9 cellular contexts compared by ENCODE assay signal in the genomic region with DNA sequence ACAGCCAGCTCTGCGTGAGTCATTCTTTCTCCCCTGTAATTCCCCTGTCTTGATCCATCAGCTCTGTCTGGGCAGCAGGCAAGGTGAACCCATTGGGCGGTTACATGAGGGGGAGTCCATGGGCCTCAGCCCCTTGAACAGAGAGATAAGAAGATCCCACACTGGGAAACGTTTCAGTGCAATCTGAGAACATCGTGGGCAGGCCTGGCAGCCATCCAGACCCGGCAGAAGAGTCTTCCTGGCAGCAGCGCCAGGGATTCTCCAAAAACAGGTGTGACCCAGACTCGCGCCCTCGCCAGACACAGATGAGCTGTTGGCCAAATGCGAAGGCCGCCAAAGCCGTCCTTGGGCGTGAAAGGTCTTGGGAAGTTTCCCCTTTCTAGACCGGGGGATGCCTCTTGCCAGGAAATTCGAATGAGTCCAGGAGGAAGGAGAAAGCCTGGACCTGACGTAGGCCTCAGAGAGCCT. TPM values are rescaled to one million over a fixed set of nuclear protein-coding genes. Genes with fewer than 3 reads are reported as not detected.
DNase-seq lines count a peak whose midpoint lies in the region; ATAC-seq and TF ChIP-seq lines count a peak whose summit lies in the region.
"Had no signal": no experiment of that assay in that cellular context is flagged by ENCODE, and none has a peak within 500 bp of the region (broad histone marks: within the 10 kb centered on the region; RNA-seq: fewer than 3 reads in every experiment).

No MANE protein-coding gene starts in this region.

- H3K9ac ChIP-seq in HCT116 (ENCODE audit: low read length): no peak overlapping the region
- no peak overlapping the region for H3K9ac ChIP-seq in parathyroid adenoma

- no peaks in the 10 kb centered on the region for H3K36me3 Mint-ChIP-seq in activated naive CD8-positive, alpha-beta T cell treated with anti-CD3 and anti-CD28 coated beads, Interleukin-2, amount 50 U/mL, for 24 hours (ENCODE audit: low read depth)

- DNase-seq in HCT116 (ENCODE audit: low read depth, low spot score) (no peak), NCI-H345 treated with DMSO at 0.1 percent for 48 hours (lab: John Stamatoyannopoulos, UW; ENCODE audit: unreplicated experiment) (peak; percentile 72), dorsolateral prefrontal cortex (peak in 7 of 10 donors; percentile 19 to 70 (median 59)), tibial artery (no peak), mucosa of gallbladder (ENCODE audit: low spot score) (no peak), AG20443 (ENCODE audit: low spot score) (no peak)
- DNase-seq in activated naive CD8-positive, alpha-beta T cell treated with anti-CD3 and anti-CD28 coated beads, Interleukin-2, amount 50 U/mL, for 24 hours: no peak

- H3K9me3 Mint-ChIP-seq in activated naive CD8-positive, alpha-beta T cell treated with anti-CD3 and anti-CD28 coated beads, Interleukin-2, amount 50 U/mL, for 24 hours: no peaks in the 10 kb centered on the region

- POLR2A ChIA-PET in HCT116 (lab: Charles Lee): no interaction called here

- H3K27me3 ChIP-seq in HCT116 (ENCODE audit: insufficient read depth, low read length) (no peaks in the 10 kb centered on the region), dorsolateral prefrontal cortex (peaks cover 0 to 6% (median 0%) of the 10 kb centered on the region in 45 donors), parathyroid adenoma (ENCODE audit: control insufficient read depth, insufficient read depth, low read length) (no peaks in the 10 kb centered on the region), tibial artery (peaks cover 0 to 59% of the 10 kb centered on the region in 2 donors)
- H3K27me3 ChIP-seq: upper lobe of left lung had no signal

- no peak overlapping the region for H3K27ac ChIP-seq in HCT116 (ENCODE audit: low read depth, low read length)
- peak overlapping the region in 4 of 59 donors; percentile 3 to 20 (median 7) for H3K27ac ChIP-seq in dorsolateral prefrontal cortex
- H3K27ac ChIP-seq in parathyroid adenoma: peak overlapping the region; percentile 27
- H3K27ac ChIP-seq in tibial artery: no peak overlapping the region
- H3K27ac ChIP-seq: upper lobe of left lung had no signal

- TF ChIP-seq RAD21 in HCT116 (IDR thresholded peaks at IDR 0.05; ENCODE audit: low read depth): no peak

- TF ChIP-seq CTCF in HCT116 (IDR thresholded peaks at IDR 0.05 in 2 of 3, conservative IDR thresholded peaks at IDR 0.05 in 1 of 3; ENCODE audit: borderline replicate concordance in 1 of 3, insufficient read depth in 1 of 3, low read depth in 2 of 3, low read length in 2 of 3) (no peak), dorsolateral prefrontal cortex (IDR thresholded peaks at IDR 0.05 in 54 of 56, conservative IDR thresholded peaks at IDR 0.05 in 2 of 56; ENCODE audit: low read depth in 1 of 56, partially characterized antibody in 56 of 56) (no peak), parathyroid adenoma (IDR thresholded peaks at IDR 0.05) (no peak), tibial artery (IDR thresholded peaks at IDR 0.05) (no peak)

- no peaks in the 10 kb centered on the region for H3K36me3 ChIP-seq in HCT116 (ENCODE audit: control insufficient read depth in 1 of 2, insufficient read depth in 2 of 2, low read length in 2 of 2)
- H3K36me3 ChIP-seq in parathyroid adenoma (ENCODE audit: control insufficient read depth, insufficient read depth, low read length): no peaks in the 10 kb centered on the region
- H3K36me3 ChIP-seq in tibial artery: no peaks in the 10 kb centered on the region
- H3K36me3 ChIP-seq: upper lobe of left lung had no signal

- H2AFZ ChIP-seq in HCT116 (ENCODE audit: low read depth, low read length, poor library complexity, severe bottlenecking): no peak overlapping the region
- H2AFZ ChIP-seq in parathyroid adenoma: peak overlapping the region; percentile 59

- RAD21 ChIA-PET in HCT116 (lab: Charles Lee; ENCODE audit: low non-redundant PET in 1 of 2, low total read pairs in 2 of 2, uncharacterized antibody in 2 of 2, unreplicated experiment in 2 of 2): no interaction called here

- H4K20me1 ChIP-seq in HCT116 (ENCODE audit: insufficient read depth): no peaks in the 10 kb centered on the region

- H3K4me3 ChIP-seq in HCT116 (replicated peaks in 1 of 2; ENCODE audit: low read depth in 1 of 2, low read length in 2 of 2): no peak overlapping the region
- H3K4me3 ChIP-seq in dorsolateral prefrontal cortex: no peak overlapping the region
- no peak overlapping the region for H3K4me3 ChIP-seq in parathyroid adenoma (ENCODE audit: low read depth, low read length)
- no peak overlapping the region for H3K4me3 ChIP-seq in tibial artery
- H3K4me3 ChIP-seq: upper lobe of left lung had no signal

- no peaks in the 10 kb centered on the region for H3K9me2 ChIP-seq in HCT116 (ENCODE audit: insufficient read depth)

- CTCF ChIA-PET in HCT116 (lab: Charles Lee): no interaction called here

- 0 out of 2 replicates have a peak, but pooled peaks have one; percentile 20 for ATAC-seq in HCT116
- ATAC-seq in activated naive CD8-positive, alpha-beta T cell treated with anti-CD3 and anti-CD28 coated beads, Interleukin-2, amount 50 U/mL, for 24 hours: no peak

- no peaks in the 10 kb centered on the region for H3K9me3 ChIP-seq in HCT116 (ENCODE audit: control insufficient read depth in 1 of 2, insufficient read depth in 1 of 2, low read depth in 1 of 2, low read length in 2 of 2)
- no peaks in the 10 kb centered on the region for H3K9me3 ChIP-seq in parathyroid adenoma (ENCODE audit: control insufficient read depth, low read length)
- no peaks in the 10 kb centered on the region for H3K9me3 ChIP-seq in tibial artery
- H3K9me3 ChIP-seq: upper lobe of left lung had no signal

- H3K79me2 ChIP-seq in HCT116 (ENCODE audit: insufficient read depth, low read length): no peaks in the 10 kb centered on the region
- no peaks in the 10 kb centered on the region for H3K79me2 ChIP-seq in parathyroid adenoma

- no peak overlapping the region for H3K4me2 ChIP-seq in HCT116 (ENCODE audit: low read length)
- H3K4me2 ChIP-seq in parathyroid adenoma (ENCODE audit: low read length): no peak overlapping the region

- no peaks in the 10 kb centered on the region for H3K27me3 Mint-ChIP-seq in activated naive CD8-positive, alpha-beta T cell treated with anti-CD3 and anti-CD28 coated beads, Interleukin-2, amount 50 U/mL, for 24 hours

- peaks cover 6% of the 10 kb centered on the region for H3K4me1 Mint-ChIP-seq in activated naive CD8-positive, alpha-beta T cell treated with anti-CD3 and anti-CD28 coated beads, Interleukin-2, amount 50 U/mL, for 24 hours

- intact Hi-C loops in HCT116 (cut with micrococcal nuclease) (no loop called here), dorsolateral prefrontal cortex (cut with DNase I) (no loop called here), tibial artery (cut with DNase I; ENCODE audit: low total_unique reads) (no loop called here)

- no peak overlapping the region for H3K4me3 Mint-ChIP-seq in activated naive CD8-positive, alpha-beta T cell treated with anti-CD3 and anti-CD28 coated beads, Interleukin-2, amount 50 U/mL, for 24 hours

- BruUV-seq in HCT116 (replicated peaks; lab: Mats Ljungman, UMichigan): no TSS peak

- H3K4me1 ChIP-seq in HCT116 (ENCODE audit: control insufficient read depth in 1 of 2, insufficient read depth in 2 of 2, low read length in 2 of 2): peaks cover 2 to 11% of the 10 kb centered on the region in 2 experiments; a peak in 3 of 4 replicates
- H3K4me1 ChIP-seq in parathyroid adenoma: peaks cover 5% of the 10 kb centered on the region
- peaks cover 0 to 13% (median 0%) of the 10 kb centered on the region in 4 donors for H3K4me1 ChIP-seq in tibial artery

- no peak for TF ChIP-seq POLR2A in HCT116 (IDR thresholded peaks at IDR 0.05; ENCODE audit: borderline replicate concordance, extremely low read depth, insufficient read depth, insufficient read length)

- no peak overlapping the region for H3K27ac Mint-ChIP-seq in activated naive CD8-positive, alpha-beta T cell treated with anti-CD3 and anti-CD28 coated beads, Interleukin-2, amount 50 U/mL, for 24 hours

TF ChIP-seq in HCT116, 20 proteins besides CTCF, POLR2A, EP300 and RAD21:
- TF ChIP-seq FOSL1 (IDR thresholded peaks at IDR 0.05; ENCODE audit: low read depth): no peak
- no peak for TF ChIP-seq ATF3 (IDR thresholded peaks at IDR 0.05)
- no peak for TF ChIP-seq EZH2phosphoT487 (IDR thresholded peaks at IDR 0.05; ENCODE audit: borderline replicate concordance)
- TF ChIP-seq EGR1 (IDR thresholded peaks at IDR 0.05; ENCODE audit: low read depth): no peak
- no peak for TF ChIP-seq SP1 (IDR thresholded peaks at IDR 0.05; ENCODE audit: low read depth)
- TF ChIP-seq, protein P1, sequence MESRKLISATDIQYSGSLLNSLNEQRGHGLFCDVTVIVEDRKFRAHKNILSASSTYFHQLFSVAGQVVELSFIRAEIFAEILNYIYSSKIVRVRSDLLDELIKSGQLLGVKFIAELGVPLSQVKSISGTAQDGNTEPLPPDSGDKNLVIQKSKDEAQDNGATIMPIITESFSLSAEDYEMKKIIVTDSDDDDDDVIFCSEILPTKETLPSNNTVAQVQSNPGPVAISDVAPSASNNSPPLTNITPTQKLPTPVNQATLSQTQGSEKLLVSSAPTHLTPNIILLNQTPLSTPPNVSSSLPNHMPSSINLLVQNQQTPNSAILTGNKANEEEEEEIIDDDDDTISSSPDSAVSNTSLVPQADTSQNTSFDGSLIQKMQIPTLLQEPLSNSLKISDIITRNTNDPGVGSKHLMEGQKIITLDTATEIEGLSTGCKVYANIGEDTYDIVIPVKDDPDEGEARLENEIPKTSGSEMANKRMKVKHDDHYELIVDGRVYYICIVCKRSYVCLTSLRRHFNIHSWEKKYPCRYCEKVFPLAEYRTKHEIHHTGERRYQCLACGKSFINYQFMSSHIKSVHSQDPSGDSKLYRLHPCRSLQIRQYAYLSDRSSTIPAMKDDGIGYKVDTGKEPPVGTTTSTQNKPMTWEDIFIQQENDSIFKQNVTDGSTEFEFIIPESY (IDR thresholded peaks at IDR 0.05; ENCODE audit: extremely low read depth, insufficient replicate concordance, low read length): no peak
- no peak for TF ChIP-seq EZH2 (IDR thresholded peaks at IDR 0.05)

RNA-seq across cellular contexts. Expression of gene SLC12A7, which starts 6.4 kb away (rescaled TPM):
- 29.6 TPM for total RNA-seq in HCT116 (2021; ENCODE audit: unreplicated experiment)
- polyA plus RNA-seq in HCT116 (2012): 23.5 and 27.2 TPM in 2 replicates
- 10 to 100 TPM; 10.4 to 49.3 (median 16.7) TPM for total RNA-seq in dorsolateral prefrontal cortex
- 344 TPM for total RNA-seq in mucosa of gallbladder

Comparison
In these comparisons a context has a peak if more than half of its experiments do, and no peak if none do; other contexts are left out.
1. DNase-seq: peak in NCI-H345 treated with DMSO at 0.1 percent for 48 hours (single experiment) and dorsolateral prefrontal cortex (7 of 10); none in HCT116 (single experiment), tibial artery (0 of 2), activated naive CD8-positive, alpha-beta T cell treated with anti-CD3 and anti-CD28 coated beads, Interleukin-2, amount 50 U/mL, for 24 hours (single experiment), mucosa of gallbladder (single experiment) and AG20443 (single experiment).